Comparison of ENCODE assay signal across 21 cellular contexts in genomic region chr10:91864099-91864498, GRCh38. TPM values are rescaled to one million over a fixed set of nuclear protein-coding genes. Genes with fewer than 3 reads are reported as not detected.
DNase-seq lines count a peak whose midpoint lies in the region; FAIRE-seq and TF ChIP-seq lines count a peak whose summit lies in the region.
"Had no signal": no experiment of that assay in that cellular context is flagged by ENCODE, and none has a peak within 500 bp of the region (broad histone marks: within the 10 kb centered on the region; RNA-seq: fewer than 3 reads in every experiment).

No MANE protein-coding gene starts in this region.

- H3K36me3 Mint-ChIP-seq in H9 (ENCODE audit: insufficient read depth in 1 of 3, low read depth in 3 of 3) (peaks cover 3 to 42% (median 30%) of the 10 kb centered on the region in 3 experiments; a peak in 5 of 7 replicates), CD14-positive monocyte (peaks cover 61 to 62% of the 10 kb centered on the region in 2 donors)

- H3K79me1 ChIP-seq in H9 (ENCODE audit: insufficient read depth, low read depth, low read length, poor library complexity, severe bottlenecking), result no peaks in the 10 kb centered on the region

- no peak overlapping the region for H3T11ph ChIP-seq in H9 (ENCODE audit: low read length)

- H3K4me1 ChIP-seq in H9 (ENCODE audit: insufficient read depth, low read length) (peaks cover 6% of the 10 kb centered on the region; the same call in 1 of the 2 replicates), small intestine (ENCODE audit: control insufficient read depth in 2 of 2, insufficient read depth in 1 of 2, low read depth in 1 of 2, low read length in 1 of 2) (no peaks in the 10 kb centered on the region)
- H3K4me1 ChIP-seq: BE2C, SJCRH30 had no signal

- FAIRE-seq in small intestine (lab: Jason Lieb, UNC), result no peak

- DNase-seq in H9 (no peak), LNCaP clone FGC (ENCODE audit: low read depth) (peak; percentile 97), cerebellum (ENCODE audit: low spot score) (peak; percentile 71), small intestine (peak; percentile 15), CD14-positive monocyte (ENCODE audit: low spot score) (no peak), iPS-NIHi7 (ENCODE audit: extremely low spot score) (no peak), GM13976 (ENCODE audit: low spot score) (no peak)
- DNase-seq: BE2C; Calu3; CD4-positive, alpha-beta memory T cell; DMS79; MM.1S; NCI-H1092 treated with DMSO at 0.1 percent for 48 hours; NCI-H2107; NCI-H526 treated with DMSO at 0.1 percent for 48 hours; NK-92 treated with Interleukin-12 subunit alpha and Interleukin-12 subunit beta, amount 100 ng/mL, for 24 hours; OCI-M1; SJCRH30; SW 1271 had no signal

- H3K4me1 Mint-ChIP-seq in H9, result peaks cover 29 to 34% of the 10 kb centered on the region in 2 experiments
- no peaks in the 10 kb centered on the region for H3K4me1 Mint-ChIP-seq in CD14-positive monocyte

- no peak overlapping the region for H2AFZ ChIP-seq in H9 (ENCODE audit: low read length)
- H2AFZ ChIP-seq: GM23248 had no signal

- peaks cover 14 to 15% of the 10 kb centered on the region in 2 donors for H3K36me3 ChIP-seq in small intestine (ENCODE audit: control insufficient read depth in 2 of 2, insufficient read depth in 2 of 2, low read length in 2 of 2)

- H3K9ac ChIP-seq in H9 (ENCODE audit: extremely low read depth, insufficient read length, low read length), result no peak overlapping the region
- H3K9ac ChIP-seq: GM23248 had no signal

- H2BK20ac ChIP-seq in H9 (ENCODE audit: low read depth, low read length, poor library complexity, severe bottlenecking), result no peak overlapping the region

- H3K9me3 Mint-ChIP-seq in H9 (no peaks in the 10 kb centered on the region), CD14-positive monocyte (no peaks in the 10 kb centered on the region)
- H3K9me3 Mint-ChIP-seq: CD4-positive, alpha-beta memory T cell had no signal

- H4K20me1 ChIP-seq in H9 (ENCODE audit: control insufficient read depth, insufficient read depth, insufficient read length), result no peaks in the 10 kb centered on the region

- WGBS in H9 (ENCODE audit: extremely low coverage, insufficient read length, low lambda C conversion rate), result no CpG with 5 or more reads among the region's 2 CpGs
- 16 to 54% (median 27%) methylated on average over 2 of the region's 2 CpGs for WGBS in small intestine, 3 donors

- H3K4me3 Mint-ChIP-seq in H9 (no peak overlapping the region), CD14-positive monocyte (no peak overlapping the region)
- H3K4me3 Mint-ChIP-seq: CD4-positive, alpha-beta memory T cell had no signal

- H4K5ac ChIP-seq in H9 (ENCODE audit: insufficient read length, low read depth, low read length), result no peak overlapping the region

- no peak overlapping the region for H4K8ac ChIP-seq in H9 (replicated peaks; ENCODE audit: insufficient read length, low read depth, low read length)

- no peak overlapping the region for H2BK5ac ChIP-seq in H9 (ENCODE audit: insufficient read length, low read length)

- H3K4me3 ChIP-seq in LNCaP clone FGC (ENCODE audit: low read depth, low read length) (no peak overlapping the region), small intestine (ENCODE audit: low read depth in 1 of 2, low read length in 2 of 2) (no peak overlapping the region)
- H3K4me3 ChIP-seq: GM23248, SJCRH30 had no signal

- H4K91ac ChIP-seq in H9 (ENCODE audit: insufficient read length, low read depth, low read length), result no peak overlapping the region

- H3K18ac ChIP-seq in H9 (ENCODE audit: insufficient read length, low read depth, low read length), result no peak overlapping the region

- no peaks in the 10 kb centered on the region for H3K23me2 ChIP-seq in H9 (ENCODE audit: insufficient read length, low read depth, low read length, poor library complexity, severe bottlenecking)

- no peak overlapping the region for H2BK12ac ChIP-seq in H9 (ENCODE audit: insufficient read length, low read depth, low read length)

- in situ Hi-C loops in GM13976 (cut with MboI; ENCODE audit: low sequenced_read_pairs, unreplicated experiment), result no loop called here

- TF ChIP-seq CTCF in H9 (conservative IDR thresholded peaks at IDR 0.05), result no peak
- TF ChIP-seq CTCF in LNCaP clone FGC (IDR thresholded peaks at IDR 0.05; ENCODE audit: control insufficient read depth, extremely low read depth, insufficient read depth), result no peak
- TF ChIP-seq CTCF in CD14-positive monocyte (IDR thresholded peaks at IDR 0.05), result no peak
- no peak for TF ChIP-seq CTCF in GM13976 (IDR thresholded peaks at IDR 0.05; ENCODE audit: borderline replicate concordance, control extremely low read depth, extremely low read depth, insufficient read depth, missing control alignments)

- no peak overlapping the region for H2AK5ac ChIP-seq in H9 (ENCODE audit: insufficient read length, low read length)

- no peaks in the 10 kb centered on the region for H3K9me3 ChIP-seq in H9 (ENCODE audit: control insufficient read depth, low read depth, low read length)
- no peaks in the 10 kb centered on the region for H3K9me3 ChIP-seq in small intestine (ENCODE audit: control insufficient read depth, low read depth)
- H3K9me3 ChIP-seq: BE2C, SJCRH30 had no signal

- H3K27ac Mint-ChIP-seq in H9, result peak overlapping the region in 1 of 3 experiments; percentile 87; a peak in 2 of 7 replicates
- no peak overlapping the region for H3K27ac Mint-ChIP-seq in CD14-positive monocyte

- H3K4me2 ChIP-seq in H9 (ENCODE audit: insufficient read depth, insufficient read length, low read length), result no peak overlapping the region

- no peak overlapping the region for H3K56ac ChIP-seq in H9 (ENCODE audit: insufficient read length, low read depth, low read length)

- H3K27ac ChIP-seq in H9 (ENCODE audit: insufficient read length, low read depth, low read length), result peak overlapping the region; percentile 15
- H3K27ac ChIP-seq in small intestine (ENCODE audit: low read depth in 1 of 2, low read length in 1 of 2), result no peak overlapping the region
- H3K27ac ChIP-seq: GM23248, RWPE1, SJCRH30 had no signal

- intact Hi-C loops in CD14-positive monocyte (cut with micrococcal nuclease), result no loop called here

- no peak overlapping the region for H3K4ac ChIP-seq in H9 (ENCODE audit: low read depth, low read length)

- H3K27me3 ChIP-seq in H9 (ENCODE audit: insufficient read depth, low read length), result no peaks in the 10 kb centered on the region
- no peaks in the 10 kb centered on the region for H3K27me3 ChIP-seq in small intestine (ENCODE audit: control insufficient read depth in 2 of 2, insufficient read depth in 2 of 2, low read length in 2 of 2)
- H3K27me3 ChIP-seq: BE2C, SJCRH30 had no signal

- H2BK120ac ChIP-seq in H9 (ENCODE audit: low read depth, low read length, poor library complexity, severe bottlenecking), result no peak overlapping the region

- H3K23ac ChIP-seq in H9 (ENCODE audit: insufficient read length, low read depth, low read length), result no peak overlapping the region

- H2BK15ac ChIP-seq in H9 (ENCODE audit: low read depth, low read length), result no peak overlapping the region

- no peaks in the 10 kb centered on the region for H3K79me2 ChIP-seq in H9 (ENCODE audit: insufficient read depth, low read length)

- H3K27me3 Mint-ChIP-seq in H9 (ENCODE audit: low read depth) (no peaks in the 10 kb centered on the region), CD14-positive monocyte (ENCODE audit: low read depth in 3 of 3) (no peaks in the 10 kb centered on the region)
- H3K27me3 Mint-ChIP-seq: CD4-positive, alpha-beta memory T cell had no signal

- no peak overlapping the region for H3K14ac ChIP-seq in H9 (ENCODE audit: insufficient read depth, low read length)

RNA-seq across cellular contexts. Expression of gene FGFBP3, which starts 45.2 kb away (rescaled TPM):
- 49.0 and 49.3 TPM in 2 replicates for total RNA-seq in H9 (2021)
- total RNA-seq in cerebellum, result 23.3 TPM
- under 1 TPM; 0.22 to 0.67 (median 0.54) TPM for polyA plus RNA-seq in small intestine
- under 1 TPM; 0.30 to 0.32 TPM for polyA plus RNA-seq in CD14-positive monocyte

RNA-seq across cellular contexts. Expression of gene BTAF1, which starts 59.5 kb away (rescaled TPM):
- total RNA-seq in H9 (2021) (42.5 and 45.2 TPM in 2 replicates), cerebellum (62.3 TPM)
- polyA plus RNA-seq in small intestine (1 to 10 TPM; 4.6 to 6.1 (median 6.0) TPM), CD14-positive monocyte (1 to 10 TPM; 3.7 to 5.1 TPM)

Comparison
In these comparisons a context has a peak if more than half of its experiments do, and no peak if none do; other contexts are left out.
1. DNase-seq: peak in LNCaP clone FGC (single experiment), cerebellum (single experiment) and small intestine (single experiment); none in H9 (single experiment), CD14-positive monocyte (single experiment), iPS-NIHi7 (single experiment) and GM13976 (single experiment).